ENCODE assay signal across 9 cellular contexts in the genomic region with DNA sequence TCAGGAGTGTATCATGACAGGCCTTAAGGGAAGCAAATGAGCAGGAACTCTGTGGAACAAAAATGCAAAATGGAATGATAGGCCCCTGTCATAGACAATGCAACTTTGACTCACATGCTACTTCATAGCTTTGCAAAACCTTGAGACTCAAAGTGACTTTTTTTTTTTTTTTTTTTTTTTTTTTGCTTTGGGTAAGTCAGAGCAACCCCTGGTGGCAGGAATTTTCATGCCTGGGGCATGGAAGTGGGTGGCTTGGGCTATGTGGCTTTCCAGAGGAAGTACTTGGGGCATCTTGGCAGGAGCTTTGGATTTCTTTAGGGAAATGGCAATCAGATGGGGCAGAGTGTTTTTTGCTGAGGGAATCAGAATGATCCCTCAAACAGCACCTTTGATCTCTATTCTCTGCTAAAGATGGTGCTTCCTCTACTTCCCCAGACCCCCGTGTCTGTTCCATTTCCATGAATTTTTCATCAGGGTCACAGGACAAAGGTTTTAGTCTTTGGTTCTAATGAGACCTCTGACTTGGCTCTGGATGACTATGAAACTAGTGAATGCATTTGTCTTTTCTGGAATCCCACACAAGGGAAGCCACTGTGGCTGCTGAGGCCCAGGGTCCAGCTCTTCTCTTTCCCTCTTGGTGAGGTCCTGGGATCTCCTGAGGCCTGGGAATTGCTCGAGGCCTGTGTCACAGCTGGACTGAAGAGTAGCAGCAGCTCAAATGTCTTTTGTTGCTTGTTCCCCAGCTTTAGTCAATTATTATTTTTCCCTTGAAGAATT.
DNase-seq lines count a peak whose midpoint lies in the region; ATAC-seq and TF ChIP-seq lines count a peak whose summit lies in the region.
"Had no signal": no experiment of that assay in that cellular context is flagged by ENCODE, and none has a peak within 500 bp of the region (broad histone marks: within the 10 kb centered on the region; RNA-seq: fewer than 3 reads in every experiment).

No MANE protein-coding gene starts in this region.

- H3K4me1 Mint-ChIP-seq in activated CD8-positive, alpha-beta memory T cell treated with anti-CD3 and anti-CD28 coated beads, Interleukin-2, amount 10 ng/mL, durations not matched to agents 7 days and 5 days = no peaks in the 10 kb centered on the region
- no peaks in the 10 kb centered on the region for H3K4me1 Mint-ChIP-seq in activated T-cell treated with anti-CD3 and anti-CD28 coated beads, Interleukin-2, amount 50 U/mL, for 24 hours (ENCODE audit: low read depth)
- H3K4me1 Mint-ChIP-seq: CD4-positive, CD25-positive, alpha-beta regulatory T cell had no signal

- H3K9me3 ChIP-seq in WERI-Rb-1 (ENCODE audit: severe bottlenecking) (no peaks in the 10 kb centered on the region), right cardiac atrium (ENCODE audit: control insufficient read depth, low read length) (no peaks in the 10 kb centered on the region), stomach (no peaks in the 10 kb centered on the region)

- TF ChIP-seq CTCF in WERI-Rb-1 (IDR thresholded peaks at IDR 0.05; ENCODE audit: low read depth, low read length) = peak; percentile 73
- peak in 5 of 7 experiments; percentile 58 to 74 (median 69) for TF ChIP-seq CTCF in stomach (IDR thresholded peaks at IDR 0.05)

- no peak for TF ChIP-seq EP300 in stomach (IDR thresholded peaks at IDR 0.05)

- H3K4me1 ChIP-seq in right cardiac atrium (ENCODE audit: control insufficient read depth, insufficient read depth, low read length) = peaks cover 5% of the 10 kb centered on the region
- peaks cover 8 to 44% (median 23%) of the 10 kb centered on the region in 4 donors for H3K4me1 ChIP-seq in stomach

- H3K4me3 ChIP-seq in WERI-Rb-1 (ENCODE audit: low read depth, low read length) (no peak overlapping the region), right cardiac atrium (ENCODE audit: low read length) (no peak overlapping the region), stomach (no peak overlapping the region)

- no peak overlapping the region for H3K27ac Mint-ChIP-seq in activated CD8-positive, alpha-beta memory T cell treated with anti-CD3 and anti-CD28 coated beads, Interleukin-2, amount 10 ng/mL, durations not matched to agents 7 days and 5 days
- H3K27ac Mint-ChIP-seq in activated T-cell treated with anti-CD3 and anti-CD28 coated beads, Interleukin-2, amount 50 U/mL, for 24 hours = no peak overlapping the region

- no peak for TF ChIP-seq POLR2A in stomach (IDR thresholded peaks at IDR 0.05)

- CTCF ChIA-PET in activated CD8-positive, alpha-beta memory T cell treated with anti-CD3 and anti-CD28 coated beads, Interleukin-2, amount 10 ng/mL, durations not matched to agents 7 days and 5 days (lab: Charles Lee) = no interaction called here

- intact Hi-C loops in right cardiac atrium (cut with DNase I) (loop anchor here in 3 of 4 donors (5.0 to 10.0 kb wide), 2 partner anchors 61 to 63 kb away; no protein-coding TSS in a partner anchor), stomach (cut with DNase I; ENCODE audit: low total_unique reads) (loop anchor here (10.0 kb wide), 1 partner anchor 77 kb away; a partner anchor contains a TSS)

- WGBS in right cardiac atrium = 50% methylated on average over 2 of the region's 2 CpGs
- WGBS in stomach, 5 donors = 62 to 73% (median 72%) methylated on average over 2 of the region's 2 CpGs

- ATAC-seq in right cardiac atrium (peak; percentile 22 to 34), GM18861 (IDR thresholded peaks at IDR 0.05; ENCODE audit: unreplicated experiment) (no peak)
- ATAC-seq in activated CD8-positive, alpha-beta memory T cell treated with anti-CD3 and anti-CD28 coated beads, Interleukin-2, amount 10 ng/mL, durations not matched to agents 7 days and 5 days = no peak

- H3K4me3 Mint-ChIP-seq in activated CD8-positive, alpha-beta memory T cell treated with anti-CD3 and anti-CD28 coated beads, Interleukin-2, amount 10 ng/mL, durations not matched to agents 7 days and 5 days = no peak overlapping the region
- H3K4me3 Mint-ChIP-seq in activated T-cell treated with anti-CD3 and anti-CD28 coated beads, Interleukin-2, amount 50 U/mL, for 24 hours = no peak overlapping the region
- H3K4me3 Mint-ChIP-seq: CD4-positive, CD25-positive, alpha-beta regulatory T cell had no signal

- DNase-seq in NCI-H2029 (lab: John Stamatoyannopoulos, UW) = peak; percentile 25
- no peak for DNase-seq in NCI-H2029 treated with DMSO at 0.1 percent for 48 hours (lab: John Stamatoyannopoulos, UW)
- DNase-seq in WERI-Rb-1 = peak; percentile 60
- peak in 2 of 3 donors; percentile 44 to 76 for DNase-seq in right cardiac atrium
- DNase-seq in stomach = peak; percentile 77
- DNase-seq in activated CD8-positive, alpha-beta memory T cell treated with anti-CD3 and anti-CD28 coated beads, Interleukin-2, amount 10 ng/mL, durations not matched to agents 7 days and 5 days = no peak
- DNase-seq in activated T-cell treated with anti-CD3 and anti-CD28 coated beads, Interleukin-2, amount 50 U/mL, for 24 hours = no peak
- DNase-seq: CD4-positive, CD25-positive, alpha-beta regulatory T cell had no signal

- no peaks in the 10 kb centered on the region for H3K9me3 Mint-ChIP-seq in activated CD8-positive, alpha-beta memory T cell treated with anti-CD3 and anti-CD28 coated beads, Interleukin-2, amount 10 ng/mL, durations not matched to agents 7 days and 5 days (ENCODE audit: low read depth)
- H3K9me3 Mint-ChIP-seq in activated T-cell treated with anti-CD3 and anti-CD28 coated beads, Interleukin-2, amount 50 U/mL, for 24 hours = no peaks in the 10 kb centered on the region

- H3K36me3 ChIP-seq in WERI-Rb-1 = no peaks in the 10 kb centered on the region
- peaks cover 0 to 8% (median 0%) of the 10 kb centered on the region in 4 donors for H3K36me3 ChIP-seq in stomach

- no peak overlapping the region for H3K27ac ChIP-seq in WERI-Rb-1
- peak overlapping the region; percentile 3 for H3K27ac ChIP-seq in right cardiac atrium (ENCODE audit: low read length)
- H3K27ac ChIP-seq in stomach = peak overlapping the region in 4 of 5 donors; percentile 27 to 66 (median 48)

- no peaks in the 10 kb centered on the region for H3K36me3 Mint-ChIP-seq in activated CD8-positive, alpha-beta memory T cell treated with anti-CD3 and anti-CD28 coated beads, Interleukin-2, amount 10 ng/mL, durations not matched to agents 7 days and 5 days
- no peaks in the 10 kb centered on the region for H3K36me3 Mint-ChIP-seq in activated T-cell treated with anti-CD3 and anti-CD28 coated beads, Interleukin-2, amount 50 U/mL, for 24 hours (ENCODE audit: low read depth)
- H3K36me3 Mint-ChIP-seq: CD4-positive, CD25-positive, alpha-beta regulatory T cell had no signal

- no peaks in the 10 kb centered on the region for H3K27me3 Mint-ChIP-seq in activated CD8-positive, alpha-beta memory T cell treated with anti-CD3 and anti-CD28 coated beads, Interleukin-2, amount 10 ng/mL, durations not matched to agents 7 days and 5 days
- H3K27me3 Mint-ChIP-seq in activated T-cell treated with anti-CD3 and anti-CD28 coated beads, Interleukin-2, amount 50 U/mL, for 24 hours = peaks cover 3% of the 10 kb centered on the region

- H3K27me3 ChIP-seq in WERI-Rb-1 (ENCODE audit: insufficient read depth, low read depth, severe bottlenecking) (no peaks in the 10 kb centered on the region), right cardiac atrium (ENCODE audit: control insufficient read depth, insufficient read depth) (no peaks in the 10 kb centered on the region), stomach (no peaks in the 10 kb centered on the region)

Comparison
In these comparisons a context has a peak if more than half of its experiments do, and no peak if none do; other contexts are left out.
1. DNase-seq: peak in NCI-H2029 (single experiment), WERI-Rb-1 (single experiment), right cardiac atrium (2 of 3) and stomach (single experiment); none in NCI-H2029 treated with DMSO at 0.1 percent for 48 hours (single experiment), activated CD8-positive, alpha-beta memory T cell treated with anti-CD3 and anti-CD28 coated beads, Interleukin-2, amount 10 ng/mL, durations not matched to agents 7 days and 5 days (single experiment) and activated T-cell treated with anti-CD3 and anti-CD28 coated beads, Interleukin-2, amount 50 U/mL, for 24 hours (single experiment).
2. ATAC-seq: peak in right cardiac atrium (2 of 2); none in activated CD8-positive, alpha-beta memory T cell treated with anti-CD3 and anti-CD28 coated beads, Interleukin-2, amount 10 ng/mL, durations not matched to agents 7 days and 5 days (single experiment) and GM18861 (single experiment).